Comparison of ENCODE assay signal across 27 cellular contexts in genomic region chr4:20323991-20324390, GRCh38.
DNase-seq lines count a peak whose midpoint lies in the region; ATAC-seq, FAIRE-seq and TF ChIP-seq lines count a peak whose summit lies in the region.
"Had no signal": no experiment of that assay in that cellular context is flagged by ENCODE, and none has a peak within 500 bp of the region (broad histone marks: within the 10 kb centered on the region; RNA-seq: fewer than 3 reads in every experiment).

No MANE protein-coding gene starts in this region.

- peaks cover 2% of the 10 kb centered on the region; the same call in 1 of the 2 replicates for H3K4me1 ChIP-seq in IMR-90 (ENCODE audit: control insufficient read depth, insufficient read depth, low read length)
- H3K4me1 ChIP-seq: parathyroid adenoma had no signal

- H4K91ac ChIP-seq in IMR-90 (ENCODE audit: insufficient read depth, low read depth, low read length) = no peak overlapping the region

- H3K27me3 ChIP-seq in IMR-90 (ENCODE audit: control insufficient read depth, insufficient read depth, low read length) (no peaks in the 10 kb centered on the region), bronchial epithelial cell (ENCODE audit: control insufficient read depth, insufficient read depth, low read length) (no peaks in the 10 kb centered on the region)
- H3K27me3 ChIP-seq: esophagus muscularis mucosa, tibial artery had no signal

- H3K9me3 ChIP-seq in IMR-90 (ENCODE audit: control insufficient read depth, insufficient read depth, low read length) = no peaks in the 10 kb centered on the region
- H3K9me3 ChIP-seq: esophagus muscularis mucosa, tibial artery had no signal

- H2BK15ac ChIP-seq in IMR-90 (ENCODE audit: low read depth, low read length) = no peak overlapping the region

- no peaks in the 10 kb centered on the region for H3K79me1 ChIP-seq in IMR-90 (ENCODE audit: low read depth in 1 of 2, low read length in 2 of 2)

- no peak overlapping the region for H2AK9ac ChIP-seq in IMR-90 (replicated peaks; ENCODE audit: low read depth, low read length, poor library complexity)

- TF ChIP-seq CTCF in IMR-90 (conservative IDR thresholded peaks at IDR 0.05; ENCODE audit: low read depth, low read length) = no peak
- TF ChIP-seq CTCF in bronchial epithelial cell (IDR thresholded peaks at IDR 0.05; ENCODE audit: insufficient read depth, low read length, severe bottlenecking) = no peak

- no peaks in the 10 kb centered on the region for H4K20me1 ChIP-seq in IMR-90 (ENCODE audit: insufficient read depth, low read length)

- no peaks in the 10 kb centered on the region for H3K36me3 ChIP-seq in IMR-90 (ENCODE audit: control insufficient read depth, insufficient read depth, low read length)
- no peaks in the 10 kb centered on the region for H3K36me3 ChIP-seq in bronchial epithelial cell (ENCODE audit: control insufficient read depth, insufficient read depth, low read length)
- H3K36me3 ChIP-seq: esophagus muscularis mucosa, tibial artery had no signal

- peak; percentile 43 for FAIRE-seq in bronchial epithelial cell (lab: Jason Lieb, UNC)
- FAIRE-seq: colon had no signal

- TF ChIP-seq POLR2A in IMR-90 (IDR thresholded peaks at IDR 0.05; ENCODE audit: low read depth, low read length) = no peak

- H3K27ac ChIP-seq in IMR-90 (ENCODE audit: insufficient read depth, low read length) = no peak overlapping the region
- H3K27ac ChIP-seq: esophagus muscularis mucosa, KMS-11, parathyroid adenoma, tibial artery had no signal

- intact Hi-C loops in IMR-90 (cut with micrococcal nuclease) = no loop called here

- H3K9me1 ChIP-seq in IMR-90 (ENCODE audit: insufficient read depth, low read length) = no peaks in the 10 kb centered on the region

- in situ Hi-C loops in IMR-90 (cut with MboI; ENCODE audit: low sequenced_read_pairs) = no loop called here

- POLR2A ChIA-PET in IMR-90 (lab: Charles Lee; ENCODE audit: unreplicated experiment) = no interaction called here

- no TSS peak for BruUV-seq in IMR-90 (replicated peaks; lab: Mats Ljungman, UMichigan)

- no peak overlapping the region for H3K23ac ChIP-seq in IMR-90 (ENCODE audit: low read depth, low read length)

- H2AK5ac ChIP-seq in IMR-90 (ENCODE audit: low read depth, low read length) = no peak overlapping the region

- H3K9ac ChIP-seq in IMR-90 (ENCODE audit: low read depth, low read length) = no peak overlapping the region
- H3K9ac ChIP-seq: KMS-11, parathyroid adenoma had no signal

- CTCF ChIA-PET in IMR-90 (lab: Yijun Ruan, JAX) = no interaction called here

- no peak overlapping the region for H2BK120ac ChIP-seq in IMR-90 (ENCODE audit: low read depth, low read length)

- WGBS in IMR-90 (ENCODE audit: extremely low coverage in 2 of 2, insufficient read length in 1 of 2), 2 experiments = 85% methylated on average over 3 of the region's 6 CpGs; no CpG with 5 or more reads in 1 of the 2 experiments

- no peak overlapping the region for H2BK20ac ChIP-seq in IMR-90 (ENCODE audit: low read depth, low read length)

- no peak overlapping the region for H2AFZ ChIP-seq in IMR-90 (replicated peaks; ENCODE audit: low read length, poor library complexity)
- H2AFZ ChIP-seq: parathyroid adenoma had no signal

- H3K4me2 ChIP-seq in IMR-90 (ENCODE audit: low read depth, low read length) = no peak overlapping the region
- H3K4me2 ChIP-seq: KMS-11, smooth muscle cell had no signal

- H3K18ac ChIP-seq in IMR-90 (ENCODE audit: low read depth, low read length) = no peak overlapping the region

- H2BK5ac ChIP-seq in IMR-90 (ENCODE audit: low read depth, low read length, poor library complexity, severe bottlenecking) = no peak overlapping the region

- dilution Hi-C loops in IMR-90 (cut with HindIII; ENCODE audit: low sequenced_read_pairs, unreplicated experiment) = no loop called here

- no peak overlapping the region for H3K4me3 ChIP-seq in IMR-90 (ENCODE audit: insufficient read depth, low read depth, low read length)
- no peak overlapping the region for H3K4me3 ChIP-seq in bronchial epithelial cell (ENCODE audit: low read depth, low read length)
- H3K4me3 ChIP-seq: esophagus muscularis mucosa, lung, smooth muscle cell, tibial artery had no signal

- no peak overlapping the region for H4K8ac ChIP-seq in IMR-90 (ENCODE audit: low read depth in 2 of 2, low read length in 2 of 2)

- H3K56ac ChIP-seq in IMR-90 (ENCODE audit: extremely low read depth, insufficient read depth, low read length) = no peak overlapping the region

- DNase-seq in EH (ENCODE audit: low read depth) (peak; percentile 41), IMR-90 (peak; percentile 47), bronchial epithelial cell (ENCODE audit: low read depth) (peak; percentile 58), iris pigment epithelial cell (ENCODE audit: low read depth) (peak; percentile 45), RPMI8226 (no peak), GOT3 (lab: John Stamatoyannopoulos, UW) (no peak), NCI-H69 (lab: John Stamatoyannopoulos, UW) (no peak)
- DNase-seq in activated CD8-positive, alpha-beta memory T cell treated with anti-CD3 and anti-CD28 coated beads, Interleukin-2, amount 50 U/mL, for 4 hours = no peak
- DNase-seq: activated CD4-positive, CD25-positive, alpha-beta regulatory T cell; activated CD8-positive, alpha-beta memory T cell treated with anti-CD3 and anti-CD28 coated beads, Interleukin-2, amount 10 ng/mL, durations not matched to agents 7 days and 5 days; activated naive CD4-positive, alpha-beta T cell; activated T-cell treated with anti-CD3 and anti-CD28 coated beads, Interleukin-2, amount 50 U/mL, for 72 hours; CD8-positive, alpha-beta T cell; DMS 273 treated with DMSO at 0.1 percent for 48 hours; effector CD4-positive, alpha-beta T cell; NCI-H2171; NCI-H526; stimulated activated CD4-positive, alpha-beta T cell treated with anti-CD3 and anti-CD28 coated beads, Interleukin-1b, Interleukin-23, amount 100 ng/mL, for 48 hours; tibial artery had no signal

- no peak overlapping the region for H3K4ac ChIP-seq in IMR-90 (ENCODE audit: low read depth, low read length)

- no peak overlapping the region for H3K14ac ChIP-seq in IMR-90 (replicated peaks; ENCODE audit: low read depth, low read length)

- no peak for ATAC-seq in IMR-90 (ENCODE audit: low read depth)
- ATAC-seq: activated CD8-positive, alpha-beta memory T cell treated with anti-CD3 and anti-CD28 coated beads, Interleukin-2, amount 10 ng/mL, durations not matched to agents 7 days and 5 days; activated T-cell treated with anti-CD3 and anti-CD28 coated beads, Interleukin-2, amount 50 U/mL, for 72 hours; CD8-positive, alpha-beta T cell; HCT116; Panc1 had no signal

- no peak for TF ChIP-seq RAD21 in IMR-90 (IDR thresholded peaks at IDR 0.05; ENCODE audit: low read length)

- no peak overlapping the region for H4K5ac ChIP-seq in IMR-90 (ENCODE audit: low read depth, low read length)

TF ChIP-seq in IMR-90, 13 proteins besides CTCF, POLR2A, EP300 and RAD21:
- TF ChIP-seq SMC3 (IDR thresholded peaks at IDR 0.05; ENCODE audit: low read depth, low read length) (no peak), NFE2L2 (IDR thresholded peaks at IDR 0.05; ENCODE audit: low read depth, low read length) (no peak), MAZ (IDR thresholded peaks at IDR 0.05; ENCODE audit: borderline replicate concordance, low read depth, low read length) (no peak), CHD1 (IDR thresholded peaks at IDR 0.05; ENCODE audit: low read depth, low read length) (no peak), BHLHE40 (IDR thresholded peaks at IDR 0.05; ENCODE audit: low read depth, low read length) (no peak), CEBPB (IDR thresholded peaks at IDR 0.05; ENCODE audit: low read depth, low read length) (no peak), FOS (IDR thresholded peaks at IDR 0.05; ENCODE audit: low read depth, low read length) (no peak), MXI1 (IDR thresholded peaks at IDR 0.05; ENCODE audit: borderline replicate concordance, low read depth, low read length) (no peak), RFX5 (IDR thresholded peaks at IDR 0.05; ENCODE audit: low read depth, low read length) (no peak), RCOR1 (IDR thresholded peaks at IDR 0.05; ENCODE audit: insufficient replicate concordance, low read length) (no peak), MAFK (IDR thresholded peaks at IDR 0.05; ENCODE audit: low read depth, low read length) (no peak)
- TF ChIP-seq, protein P1, sequence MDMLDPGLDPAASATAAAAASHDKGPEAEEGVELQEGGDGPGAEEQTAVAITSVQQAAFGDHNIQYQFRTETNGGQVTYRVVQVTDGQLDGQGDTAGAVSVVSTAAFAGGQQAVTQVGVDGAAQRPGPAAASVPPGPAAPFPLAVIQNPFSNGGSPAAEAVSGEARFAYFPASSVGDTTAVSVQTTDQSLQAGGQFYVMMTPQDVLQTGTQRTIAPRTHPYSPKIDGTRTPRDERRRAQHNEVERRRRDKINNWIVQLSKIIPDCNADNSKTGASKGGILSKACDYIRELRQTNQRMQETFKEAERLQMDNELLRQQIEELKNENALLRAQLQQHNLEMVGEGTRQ (IDR thresholded peaks at IDR 0.05; ENCODE audit: low read depth, low read length) = no peak
- TF ChIP-seq, protein P2, sequence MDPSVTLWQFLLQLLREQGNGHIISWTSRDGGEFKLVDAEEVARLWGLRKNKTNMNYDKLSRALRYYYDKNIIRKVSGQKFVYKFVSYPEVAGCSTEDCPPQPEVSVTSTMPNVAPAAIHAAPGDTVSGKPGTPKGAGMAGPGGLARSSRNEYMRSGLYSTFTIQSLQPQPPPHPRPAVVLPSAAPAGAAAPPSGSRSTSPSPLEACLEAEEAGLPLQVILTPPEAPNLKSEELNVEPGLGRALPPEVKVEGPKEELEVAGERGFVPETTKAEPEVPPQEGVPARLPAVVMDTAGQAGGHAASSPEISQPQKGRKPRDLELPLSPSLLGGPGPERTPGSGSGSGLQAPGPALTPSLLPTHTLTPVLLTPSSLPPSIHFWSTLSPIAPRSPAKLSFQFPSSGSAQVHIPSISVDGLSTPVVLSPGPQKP (IDR thresholded peaks at IDR 0.05; ENCODE audit: borderline replicate concordance, low read depth, low read length) = no peak
TF ChIP-seq in IMR-90: peak in this region for 0.

Comparison
In these comparisons a context has a peak if more than half of its experiments do, and no peak if none do; other contexts are left out.
1. DNase-seq: peak in EH (single experiment), IMR-90 (single experiment), bronchial epithelial cell (single experiment) and iris pigment epithelial cell (single experiment); none in RPMI8226 (single experiment), activated CD8-positive, alpha-beta memory T cell treated with anti-CD3 and anti-CD28 coated beads, Interleukin-2, amount 50 U/mL, for 4 hours (single experiment), GOT3 (single experiment) and NCI-H69 (single experiment).